8 cellular contexts compared by ENCODE assay signal in the genomic region with DNA sequence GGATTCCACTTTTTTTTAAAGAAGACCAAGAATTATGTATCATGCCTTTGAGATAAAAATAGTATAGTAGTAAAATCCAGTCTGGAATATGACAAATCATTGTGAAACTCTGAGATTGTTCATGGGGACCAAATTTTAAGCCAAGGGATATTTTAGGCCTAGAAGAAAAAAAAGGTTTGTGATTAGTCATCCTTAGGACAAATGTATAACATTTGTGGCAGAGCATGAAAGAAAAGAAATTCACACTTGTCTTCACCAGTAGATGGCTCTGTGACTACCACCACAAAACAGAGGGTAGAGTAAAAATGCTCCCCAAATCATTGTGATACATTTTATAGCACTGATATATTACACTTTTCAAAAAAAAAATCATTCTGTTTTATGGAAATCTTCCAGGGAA.
A peak's percentile ranks its signal among the peaks of the same experiment; 100 is the strongest.
DNase-seq lines count a peak whose midpoint lies in the region; ATAC-seq and TF ChIP-seq lines count a peak whose summit lies in the region.

No MANE protein-coding gene starts in this region.

- no peaks in the 10 kb centered on the region for H3K27me3 Mint-ChIP-seq in nephron (ENCODE audit: low read depth)

- intact Hi-C loops in cardiac septum (cut with DNase I): no loop called here

- no peaks in the 10 kb centered on the region for H3K4me1 Mint-ChIP-seq in nephron

- H3K27ac Mint-ChIP-seq in nephron: no peak overlapping the region

- peak in 2 of 3 experiments; percentile 34 to 47 for TF ChIP-seq CTCF in nephron (IDR thresholded peaks at IDR 0.05; ENCODE audit: unreplicated experiment in 3 of 3)

- no peaks in the 10 kb centered on the region for H3K9me3 Mint-ChIP-seq in nephron

- ATAC-seq in HG02798 (IDR thresholded peaks at IDR 0.05; ENCODE audit: poor library complexity, unreplicated experiment) (no peak), HG03135 (IDR thresholded peaks at IDR 0.05; ENCODE audit: unreplicated experiment) (no peak), HG03442 (IDR thresholded peaks at IDR 0.05; ENCODE audit: unreplicated experiment) (no peak)

- DNase-seq in ELR (ENCODE audit: low read depth) (peak; percentile 75), KBM-7 (peak; percentile 3), astrocyte of the hippocampus (ENCODE audit: low read depth, low spot score) (peak; percentile 24), cardiac septum (ENCODE audit: low spot score) (no peak)

- H3K4me3 Mint-ChIP-seq in nephron: no peak overlapping the region

- no peaks in the 10 kb centered on the region for H3K36me3 Mint-ChIP-seq in nephron (ENCODE audit: low read depth)

- in situ Hi-C loops in KBM-7 (cut with MboI; ENCODE audit: low pct_unique_long_range_greater_than_20kb, low sequenced_read_pairs): no loop called here
